Comparison of ENCODE assay signal across 9 cellular contexts in the genomic region with DNA sequence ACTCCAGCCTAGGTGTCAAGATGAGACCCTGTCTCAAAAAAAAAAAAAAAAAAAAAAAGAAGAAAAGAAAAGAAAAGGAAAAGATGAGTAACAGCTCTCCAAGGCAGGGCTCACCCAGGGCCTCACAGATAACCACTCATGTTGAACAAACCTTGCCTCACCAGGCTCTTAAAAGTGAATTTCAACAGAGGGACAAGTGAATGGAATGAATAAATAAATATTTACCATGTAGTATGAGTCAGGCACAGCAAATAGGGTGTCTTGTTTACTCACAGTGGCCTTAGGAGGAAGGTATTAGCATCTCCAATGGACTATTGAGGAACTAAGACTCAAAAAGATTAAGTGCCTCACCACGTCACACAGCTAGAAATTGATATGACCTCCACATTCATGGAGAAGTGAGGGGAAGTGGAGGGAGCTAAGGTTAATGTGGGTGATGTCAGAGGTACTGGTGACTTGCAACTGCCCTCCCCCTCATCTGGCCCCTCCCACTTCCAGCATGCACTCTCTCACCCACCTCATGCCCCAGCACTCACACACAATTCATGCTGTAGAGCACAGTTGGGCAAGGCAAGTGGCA.
A peak's percentile ranks its signal among the peaks of the same experiment; 100 is the strongest.
DNase-seq lines count a peak whose midpoint lies in the region; ATAC-seq and TF ChIP-seq lines count a peak whose summit lies in the region.
"Had no signal": no experiment of that assay in that cellular context is flagged by ENCODE, and none has a peak within 500 bp of the region (broad histone marks: within the 10 kb centered on the region; RNA-seq: fewer than 3 reads in every experiment).

No MANE protein-coding gene starts in this region.

- peak; percentile 67 for DNase-seq in ELR (ENCODE audit: low read depth)
- DNase-seq in MG63, result peak; percentile 58
- no peak for DNase-seq in right lobe of liver
- no peak for DNase-seq in tibial nerve (ENCODE audit: low spot score in 2 of 2)
- DNase-seq in middle frontal gyrus (ENCODE audit: extremely low spot score, low spot score), result no peak

- H3K27me3 ChIP-seq in MG63, result no peaks in the 10 kb centered on the region
- H3K27me3 ChIP-seq in right lobe of liver, result no peaks in the 10 kb centered on the region
- H3K27me3 ChIP-seq in tibial nerve, result no peaks in the 10 kb centered on the region

- WGBS in right lobe of liver (ENCODE audit: insufficient coverage, low coverage, low lambda C conversion rate, missing lambda C conversion rate), result 60% methylated on average over 1 of the region's 1 CpG
- 80 to 100% methylated on average over 1 of the region's 1 CpG for WGBS in tibial nerve, 2 donors

- TF ChIP-seq CTCF in VCaP (conservative IDR thresholded peaks at IDR 0.05) (no peak), right lobe of liver (IDR thresholded peaks at IDR 0.05) (no peak), tibial nerve (IDR thresholded peaks at IDR 0.05) (no peak)

- no peaks in the 10 kb centered on the region for H3K4me1 ChIP-seq in right lobe of liver
- H3K4me1 ChIP-seq in tibial nerve, result peaks cover 0 to 31% (median 23%) of the 10 kb centered on the region in 4 donors

- intact Hi-C loops in right lobe of liver (cut with DNase I), result no loop called here

- TF ChIP-seq POLR2A in right lobe of liver (IDR thresholded peaks at IDR 0.05) (no peak), tibial nerve (IDR thresholded peaks at IDR 0.05) (no peak)

- H3K36me3 ChIP-seq in MG63 (no peaks in the 10 kb centered on the region), right lobe of liver (no peaks in the 10 kb centered on the region), tibial nerve (no peaks in the 10 kb centered on the region)

- H3K9me3 ChIP-seq in MG63 (peaks cover 25% of the 10 kb centered on the region), right lobe of liver (no peaks in the 10 kb centered on the region), tibial nerve (peaks cover 0 to 30% (median 8%) of the 10 kb centered on the region in 4 donors)

- H3K27ac ChIP-seq in VCaP, result 0 out of 2 replicates have a peak overlapping the region, but pooled peaks have one; percentile 5
- H3K27ac ChIP-seq in right lobe of liver, result no peak overlapping the region
- H3K27ac ChIP-seq in tibial nerve, result no peak overlapping the region

- H3K4me3 ChIP-seq in MG63, result no peak overlapping the region
- H3K4me3 ChIP-seq in right lobe of liver, result no peak overlapping the region
- no peak overlapping the region for H3K4me3 ChIP-seq in tibial nerve

- ATAC-seq in right lobe of liver, result peak; percentile 45 to 63 (median 54)
- no peak for ATAC-seq in HG03045 (IDR thresholded peaks at IDR 0.05; ENCODE audit: unreplicated experiment)
- ATAC-seq in GM19328 (IDR thresholded peaks at IDR 0.05; ENCODE audit: unreplicated experiment), result no peak
- ATAC-seq: stimulated activated memory B cell treated with anti-CD40 and anti-IgM and Interleukin-4, amounts not matched to agents 10 μg/mL and 1 μg/mL and 100 μg/mL, for 72 hours had no signal

- no peak for TF ChIP-seq EP300 in tibial nerve (IDR thresholded peaks at IDR 0.05)

Comparison
In these comparisons a context has a peak if more than half of its experiments do, and no peak if none do; other contexts are left out.
1. DNase-seq: peak in ELR (single experiment) and MG63 (single experiment); none in right lobe of liver (0 of 3), tibial nerve (0 of 2) and middle frontal gyrus (single experiment).
2. ATAC-seq: peak in right lobe of liver (4 of 4); none in HG03045 (single experiment) and GM19328 (single experiment).